10 cellular contexts compared by ENCODE assay signal in the genomic region with DNA sequence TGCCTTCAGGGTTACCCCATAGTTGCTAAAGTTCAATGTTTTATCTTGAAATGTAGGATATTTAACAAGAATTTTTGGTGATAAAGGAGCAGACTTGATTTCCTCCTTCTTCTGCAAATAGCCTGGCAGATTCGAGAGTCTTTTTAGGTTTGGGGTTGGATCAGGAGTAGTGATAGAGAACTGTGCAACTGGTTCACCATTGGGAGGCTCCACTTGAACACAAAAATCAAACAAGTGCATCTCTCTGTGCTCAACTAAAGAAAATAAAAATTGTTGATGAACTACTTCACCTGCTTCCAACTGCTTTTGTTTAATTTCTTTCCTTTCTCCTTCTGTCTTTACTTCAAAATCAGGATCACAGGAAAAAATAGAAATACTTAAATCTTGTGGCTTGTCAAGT. TPM values are rescaled to one million over a fixed set of nuclear protein-coding genes. Genes with fewer than 3 reads are reported as not detected.
A peak's percentile ranks its signal among the peaks of the same experiment; 100 is the strongest.
DNase-seq lines count a peak whose midpoint lies in the region; ATAC-seq lines count a peak whose summit lies in the region.
"Had no signal": no experiment of that assay in that cellular context is flagged by ENCODE, and none has a peak within 500 bp of the region (broad histone marks: within the 10 kb centered on the region; RNA-seq: fewer than 3 reads in every experiment).

No MANE protein-coding gene starts in this region.

- no peaks in the 10 kb centered on the region for H3K36me3 Mint-ChIP-seq in activated CD4-positive, alpha-beta memory T cell treated with anti-CD3 and anti-CD28 coated beads, Interleukin-2, amount 10 ng/mL, durations not matched to agents 7 days and 5 days (ENCODE audit: low read depth)
- no peaks in the 10 kb centered on the region for H3K36me3 Mint-ChIP-seq in activated CD4-positive, alpha-beta memory T cell treated with anti-CD3 and anti-CD28 coated beads for 36 hours

- no peaks in the 10 kb centered on the region for H3K9me3 Mint-ChIP-seq in activated CD4-positive, alpha-beta memory T cell treated with anti-CD3 and anti-CD28 coated beads, Interleukin-2, amount 10 ng/mL, durations not matched to agents 7 days and 5 days
- no peaks in the 10 kb centered on the region for H3K9me3 Mint-ChIP-seq in activated CD4-positive, alpha-beta memory T cell treated with anti-CD3 and anti-CD28 coated beads for 36 hours
- H3K9me3 Mint-ChIP-seq: naive B cell had no signal

- no peaks in the 10 kb centered on the region for H3K4me1 Mint-ChIP-seq in activated CD4-positive, alpha-beta memory T cell treated with anti-CD3 and anti-CD28 coated beads, Interleukin-2, amount 10 ng/mL, durations not matched to agents 7 days and 5 days
- no peaks in the 10 kb centered on the region for H3K4me1 Mint-ChIP-seq in activated CD4-positive, alpha-beta memory T cell treated with anti-CD3 and anti-CD28 coated beads for 36 hours (ENCODE audit: low read depth)

- DNase-seq in Ammon's horn (ENCODE audit: low spot score) (peak; percentile 78), SK-MEL-5 (ENCODE audit: low read depth, low spot score) (peak; percentile 82), left ventricle myocardium superior (no peak), GOT3 (lab: John Stamatoyannopoulos, UW) (no peak)
- no peak for DNase-seq in activated CD4-positive, alpha-beta memory T cell treated with anti-CD3 and anti-CD28 coated beads, Interleukin-2, amount 10 ng/mL, durations not matched to agents 7 days and 5 days
- DNase-seq in activated CD4-positive, alpha-beta memory T cell treated with anti-CD3 and anti-CD28 coated beads for 36 hours = no peak
- DNase-seq: activated CD4-positive, alpha-beta T cell treated with anti-CD3 and anti-CD28 coated beads for 1 hour; naive B cell had no signal

- CTCF ChIA-PET in activated CD4-positive, alpha-beta memory T cell treated with anti-CD3 and anti-CD28 coated beads, Interleukin-2, amount 10 ng/mL, durations not matched to agents 7 days and 5 days (lab: Charles Lee) = no interaction called here
- CTCF ChIA-PET in activated CD4-positive, alpha-beta memory T cell treated with anti-CD3 and anti-CD28 coated beads for 36 hours (lab: Charles Lee) = no interaction called here

- no peak overlapping the region for H3K27ac Mint-ChIP-seq in activated CD4-positive, alpha-beta memory T cell treated with anti-CD3 and anti-CD28 coated beads, Interleukin-2, amount 10 ng/mL, durations not matched to agents 7 days and 5 days
- H3K27ac Mint-ChIP-seq in activated CD4-positive, alpha-beta memory T cell treated with anti-CD3 and anti-CD28 coated beads for 36 hours = no peak overlapping the region

- H3K4me3 Mint-ChIP-seq in activated CD4-positive, alpha-beta memory T cell treated with anti-CD3 and anti-CD28 coated beads, Interleukin-2, amount 10 ng/mL, durations not matched to agents 7 days and 5 days = no peak overlapping the region
- H3K4me3 Mint-ChIP-seq in activated CD4-positive, alpha-beta memory T cell treated with anti-CD3 and anti-CD28 coated beads for 36 hours = no peak overlapping the region
- H3K4me3 Mint-ChIP-seq: naive B cell had no signal

- ATAC-seq in GM19397 (IDR thresholded peaks at IDR 0.05; ENCODE audit: unreplicated experiment) (peak; percentile 67), left ventricle myocardium superior (peak; percentile 70), HG02763 (IDR thresholded peaks at IDR 0.05; ENCODE audit: unreplicated experiment) (no peak)

- in situ Hi-C loops in SK-MEL-5 (cut with HindIII; ENCODE audit: low pct_unique_long_range_greater_than_20kb, low sequenced_read_pairs) = no loop called here

- H3K27me3 Mint-ChIP-seq in activated CD4-positive, alpha-beta memory T cell treated with anti-CD3 and anti-CD28 coated beads, Interleukin-2, amount 10 ng/mL, durations not matched to agents 7 days and 5 days = no peaks in the 10 kb centered on the region
- H3K27me3 Mint-ChIP-seq in activated CD4-positive, alpha-beta memory T cell treated with anti-CD3 and anti-CD28 coated beads for 36 hours = no peaks in the 10 kb centered on the region
- H3K27me3 Mint-ChIP-seq: naive B cell had no signal

- POLR2A ChIA-PET in activated CD4-positive, alpha-beta memory T cell treated with anti-CD3 and anti-CD28 coated beads, Interleukin-2, amount 10 ng/mL, durations not matched to agents 7 days and 5 days (lab: Charles Lee) = no interaction called here
- POLR2A ChIA-PET in activated CD4-positive, alpha-beta memory T cell treated with anti-CD3 and anti-CD28 coated beads for 36 hours (lab: Charles Lee) = no interaction called here

- intact Hi-C loops in left ventricle myocardium superior (cut with micrococcal nuclease) = loop anchor here (5.0 kb wide), 1 partner anchor 439 kb away; no protein-coding TSS in a partner anchor
- intact Hi-C loops in activated CD4-positive, alpha-beta memory T cell treated with anti-CD3 and anti-CD28 coated beads for 36 hours (cut with micrococcal nuclease) = no loop called here

RNA-seq across cellular contexts. Expression of gene MACC1, which starts 58.5 kb away (rescaled TPM):
- total RNA-seq in SK-MEL-5 (2014; rRNA removed; shearing (Covaris generic)) = 1.2 and 1.4 TPM in 2 replicates
- 0.41 and 0.44 TPM in 2 replicates for polyA plus RNA-seq in SK-MEL-5 (2015; cell fraction: cytosol; rRNA removed)
- 1.8 and 3.2 TPM in 2 replicates for polyA plus RNA-seq in SK-MEL-5 (2015; cell fraction: nucleus; rRNA removed)
- 0.05 TPM for total RNA-seq in left ventricle myocardium superior
- total RNA-seq in activated CD4-positive, alpha-beta memory T cell treated with anti-CD3 and anti-CD28 coated beads, Interleukin-2, amount 10 ng/mL, durations not matched to agents 7 days and 5 days = under 1 TPM; 0.18 to 0.20 TPM
- total RNA-seq in activated CD4-positive, alpha-beta memory T cell treated with anti-CD3 and anti-CD28 coated beads for 36 hours = under 1 TPM; 0.10 TPM

Comparison
In these comparisons a context has a peak if more than half of its experiments do, and no peak if none do; other contexts are left out.
1. DNase-seq: peak in Ammon's horn (single experiment) and SK-MEL-5 (single experiment); none in left ventricle myocardium superior (single experiment), activated CD4-positive, alpha-beta memory T cell treated with anti-CD3 and anti-CD28 coated beads, Interleukin-2, amount 10 ng/mL, durations not matched to agents 7 days and 5 days (single experiment), activated CD4-positive, alpha-beta memory T cell treated with anti-CD3 and anti-CD28 coated beads for 36 hours (single experiment) and GOT3 (single experiment).